In genomic region chr1:204343850-204344249, GRCh38 we compare ENCODE assay signal across 1 cellular context.
TF ChIP-seq lines count a peak whose summit lies in the region.

No MANE protein-coding gene starts in this region.

TF ChIP-seq in H1, 55 proteins besides CTCF, POLR2A, EP300 and RAD21 (continued from another document):
- no peak for TF ChIP-seq TCF12 (IDR thresholded peaks at IDR 0.05; ENCODE audit: low read depth, low read length)
- TF ChIP-seq TEAD4 (IDR thresholded peaks at IDR 0.05; ENCODE audit: low read depth, low read length) = no peak
- TF ChIP-seq SIN3A (conservative IDR thresholded peaks at IDR 0.05 in 1 of 2, IDR thresholded peaks at IDR 0.05 in 1 of 2; ENCODE audit: low read depth in 1 of 2, low read length in 2 of 2) = no peak
- no peak for TF ChIP-seq RBBP5 (IDR thresholded peaks at IDR 0.05; ENCODE audit: borderline replicate concordance, low read depth, low read length)
